12 cellular contexts compared by ENCODE assay signal in the genomic region with DNA sequence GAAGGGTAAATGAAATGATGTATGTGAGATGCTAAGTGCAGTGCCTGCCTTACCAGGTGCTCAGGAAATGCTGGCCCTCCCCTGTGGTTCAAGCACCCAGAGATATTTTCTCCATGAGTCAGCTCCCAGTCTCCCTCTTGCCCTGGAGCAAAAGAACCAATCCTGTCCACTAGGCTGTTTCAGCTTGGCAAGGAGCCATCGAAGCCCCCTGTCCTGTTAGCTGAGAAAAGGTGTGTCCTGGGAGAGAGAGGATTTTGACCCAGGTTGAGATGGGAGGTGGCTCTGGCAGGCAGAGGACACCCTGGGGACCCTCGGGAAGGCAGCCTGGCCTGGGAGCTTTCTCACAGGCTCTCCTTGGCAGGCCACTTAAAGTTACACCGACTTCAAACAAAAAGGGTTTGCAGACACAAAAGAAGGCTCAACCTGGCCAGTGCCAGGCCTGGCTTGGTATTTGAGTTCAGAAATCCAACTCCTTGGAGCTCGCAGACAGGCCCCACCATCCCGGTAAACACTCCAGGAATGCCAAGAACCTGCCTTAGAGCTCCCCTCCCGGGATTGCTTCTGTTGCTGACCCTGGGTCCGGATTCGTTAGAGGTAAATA. TPM values are rescaled to one million over a fixed set of nuclear protein-coding genes. Genes with fewer than 3 reads are reported as not detected.
DNase-seq lines count a peak whose midpoint lies in the region; ATAC-seq and TF ChIP-seq lines count a peak whose summit lies in the region.
"Had no signal": no experiment of that assay in that cellular context is flagged by ENCODE, and none has a peak within 500 bp of the region (broad histone marks: within the 10 kb centered on the region; RNA-seq: fewer than 3 reads in every experiment).

No MANE protein-coding gene starts in this region.

- TF ChIP-seq EP300 in stomach (IDR thresholded peaks at IDR 0.05), result no peak

- peaks cover 0 to 13% (median 8%) of the 10 kb centered on the region in 4 donors for H3K9me3 ChIP-seq in stomach

- no peak overlapping the region for H3K4me3 ChIP-seq in stomach
- H3K4me3 ChIP-seq: thoracic aorta had no signal

- TF ChIP-seq CTCF in stomach (IDR thresholded peaks at IDR 0.05), result no peak

- H3K4me1 ChIP-seq in stomach, result peaks cover 0 to 8% (median 3%) of the 10 kb centered on the region in 4 donors

- H3K27ac ChIP-seq in stomach, result peak overlapping the region in 3 of 5 donors; percentile 0 to 41 (median 8)

- H3K36me3 Mint-ChIP-seq in activated naive CD4-positive, alpha-beta T cell treated with anti-CD3 and anti-CD28 coated beads for 36 hours (ENCODE audit: low read depth), result no peaks in the 10 kb centered on the region

- no peaks in the 10 kb centered on the region for H3K4me1 Mint-ChIP-seq in activated naive CD4-positive, alpha-beta T cell treated with anti-CD3 and anti-CD28 coated beads for 36 hours (ENCODE audit: low read depth)

- CTCF ChIA-PET in activated naive CD4-positive, alpha-beta T cell treated with anti-CD3 and anti-CD28 coated beads for 36 hours (lab: Charles Lee), result no interaction called here

- intact Hi-C loops in stomach (cut with DNase I; ENCODE audit: low total_unique reads), result no loop called here
- intact Hi-C loops in activated naive CD4-positive, alpha-beta T cell treated with anti-CD3 and anti-CD28 coated beads for 36 hours (cut with micrococcal nuclease), result no loop called here

- H3K27me3 Mint-ChIP-seq in activated naive CD4-positive, alpha-beta T cell treated with anti-CD3 and anti-CD28 coated beads for 36 hours (ENCODE audit: low read depth), result peaks cover 10% of the 10 kb centered on the region

- H3K36me3 ChIP-seq in stomach, result no peaks in the 10 kb centered on the region
- H3K36me3 ChIP-seq: thoracic aorta had no signal

- no peak overlapping the region for H3K27ac Mint-ChIP-seq in activated naive CD4-positive, alpha-beta T cell treated with anti-CD3 and anti-CD28 coated beads for 36 hours

- no peaks in the 10 kb centered on the region for H3K9me3 Mint-ChIP-seq in activated naive CD4-positive, alpha-beta T cell treated with anti-CD3 and anti-CD28 coated beads for 36 hours

- no peak for ATAC-seq in HG03342 (IDR thresholded peaks at IDR 0.05; ENCODE audit: unreplicated experiment)
- no peak for ATAC-seq in stimulated activated naive CD8-positive, alpha-beta T cell treated with anti-CD3 and anti-CD28 coated beads, Interleukin-15, Interleukin-2, amounts not matched to agents 100 U/mL and 50 U/mL, for 24 hours

- WGBS in stomach, 5 donors, result 35 to 54% (median 50%) methylated on average over 7 to 8 of the region's 8 CpGs

- no peak overlapping the region for H3K4me3 Mint-ChIP-seq in activated naive CD4-positive, alpha-beta T cell treated with anti-CD3 and anti-CD28 coated beads for 36 hours

- DNase-seq in HT1080 (ENCODE audit: low read depth), result peak; percentile 54
- DNase-seq in SW480 (ENCODE audit: low spot score), result peak; percentile 77
- DNase-seq in iPS-NIHi11 (ENCODE audit: low spot score), result peak; percentile 62
- DNase-seq in stomach, result no peak
- no peak for DNase-seq in activated naive CD4-positive, alpha-beta T cell treated with anti-CD3 and anti-CD28 coated beads for 36 hours
- no peak for DNase-seq in stimulated activated naive CD8-positive, alpha-beta T cell treated with anti-CD3 and anti-CD28 coated beads, Interleukin-15, Interleukin-2, amounts not matched to agents 100 U/mL and 50 U/mL, for 24 hours
- DNase-seq in mesenteric fat pad (ENCODE audit: low spot score), result no peak
- DNase-seq: activated CD4-positive, alpha-beta T cell treated with anti-CD3 and anti-CD28 coated beads, Interleukin-2, amount 50 U/mL, for 48 hours; activated naive CD4-positive, alpha-beta T cell had no signal

- TF ChIP-seq POLR2A in stomach (IDR thresholded peaks at IDR 0.05), result no peak

- no peaks in the 10 kb centered on the region for H3K27me3 ChIP-seq in stomach

RNA-seq across cellular contexts. Expression of a gene that starts 29.6 kb away (rescaled TPM):
- total RNA-seq in HT1080 (2014; rRNA removed; shearing (Covaris generic)), result 0.03 TPM in 1 of 2 replicates, not detected in the other
- 0.05 and 0.10 TPM in 2 replicates for polyA plus RNA-seq in HT1080 (2015; cell fraction: cytosol; rRNA removed)
- 0.05 and 0.12 TPM in 2 replicates for polyA plus RNA-seq in HT1080 (2015; cell fraction: nucleus; rRNA removed)
- total RNA-seq in stomach (10 to 100 TPM in 2 of 5 donors, 1 to 10 TPM in 3; 5.8 to 56.2 (median 9.0) TPM), mesenteric fat pad (3.1 TPM)
- 10 to 100 TPM in 1 of 3 donors, 1 to 10 TPM in 2; 2.9 to 16.6 (median 3.3) TPM for polyA plus RNA-seq in stomach
- total RNA-seq in activated naive CD4-positive, alpha-beta T cell treated with anti-CD3 and anti-CD28 coated beads for 36 hours, result under 1 TPM; 0.31 to 0.47 TPM
- total RNA-seq: T-helper 1 cell treated with Interleukin-12 subunit alpha and Interleukin-12 subunit beta and Interleukin-4 antibody, amounts not matched to agents 30 ng/mL and 1 ng/mL, for 36 hours had no signal

Comparison
In these comparisons a context has a peak if more than half of its experiments do, and no peak if none do; other contexts are left out.
1. DNase-seq: peak in HT1080 (single experiment), SW480 (single experiment) and iPS-NIHi11 (single experiment); none in stomach (single experiment), activated naive CD4-positive, alpha-beta T cell treated with anti-CD3 and anti-CD28 coated beads for 36 hours (single experiment), stimulated activated naive CD8-positive, alpha-beta T cell treated with anti-CD3 and anti-CD28 coated beads, Interleukin-15, Interleukin-2, amounts not matched to agents 100 U/mL and 50 U/mL, for 24 hours (single experiment) and mesenteric fat pad (single experiment).